Comparison of ENCODE assay signal across 8 cellular contexts in genomic region chr7:67484244-67484751, GRCh38.
A peak's percentile ranks its signal among the peaks of the same experiment; 100 is the strongest.
DNase-seq lines count a peak whose midpoint lies in the region; ATAC-seq, FAIRE-seq and TF ChIP-seq lines count a peak whose summit lies in the region.

No MANE protein-coding gene starts in this region.

- CTCF ChIA-PET in HepG2 (lab: Yijun Ruan, JAX; ENCODE audit: low intra/inter-chr PET ratio, low total read pairs): no interaction called here

- H3K9me3 ChIP-seq in HepG2 (ENCODE audit: low read length): no peaks in the 10 kb centered on the region
- H3K9me3 ChIP-seq in testis: no peaks in the 10 kb centered on the region

- no peak overlapping the region for H3K9ac ChIP-seq in HepG2 (ENCODE audit: insufficient read depth, low read depth, low read length)

- TF ChIP-seq POLR2A in HepG2 (IDR thresholded peaks at IDR 0.05; ENCODE audit: insufficient read depth in 1 of 2, low read depth in 2 of 2, low read length in 2 of 2) (no peak), testis (IDR thresholded peaks at IDR 0.05) (no peak)

- peak; percentile 89 for FAIRE-seq in HepG2 (lab: Jason Lieb, UNC)

- POLR2A ChIA-PET in HepG2 (lab: Yijun Ruan, JAX): no interaction called here

- no peaks in the 10 kb centered on the region for H4K20me1 ChIP-seq in HepG2 (ENCODE audit: insufficient read depth, low read length)

- no peaks in the 10 kb centered on the region for H3K79me2 ChIP-seq in HepG2 (ENCODE audit: insufficient read depth, low read length)

- no peak for TF ChIP-seq RAD21 in HepG2 (CRISPR knock-in tag; IDR thresholded peaks at IDR 0.05)

- H3K27ac ChIP-seq in HepG2 (ENCODE audit: extremely low read length, insufficient read depth, low read length) (no peak overlapping the region), testis (no peak overlapping the region)

- H3K4me1 ChIP-seq in HepG2 (ENCODE audit: insufficient read depth, low read length): no peaks in the 10 kb centered on the region
- H3K4me1 ChIP-seq in testis: peaks cover 4% of the 10 kb centered on the region

- H2AFZ ChIP-seq in HepG2 (ENCODE audit: low read length): no peak overlapping the region

- no peaks in the 10 kb centered on the region for H3K36me3 ChIP-seq in HepG2 (replicated peaks in 1 of 2; ENCODE audit: control insufficient read depth in 1 of 2, insufficient read depth in 2 of 2, low read length in 2 of 2)
- no peaks in the 10 kb centered on the region for H3K36me3 ChIP-seq in testis (ENCODE audit: low read depth, missing control alignments)

- intact Hi-C loops in HepG2 (cut with micrococcal nuclease; ENCODE audit: unreplicated experiment): loop anchor here (2.0 kb wide), 1 partner anchor 105 kb away; no protein-coding TSS in a partner anchor
- intact Hi-C loops in testis (cut with DNase I; ENCODE audit: low total_unique reads): no loop called here

- 2% methylated on average over 13 of the region's 13 CpGs for WGBS in HepG2 (ENCODE audit: low lambda C conversion rate)
- WGBS in testis, 2 donors: 2 to 7% methylated on average over 12 to 13 of the region's 13 CpGs

- ATAC-seq in HepG2: peak; percentile 83

- in situ Hi-C loops in HepG2 (cut with HindIII; ENCODE audit: extremely low pct_ligation_motif_present, low pct_unique_long_range_greater_than_20kb): no loop called here

- peak overlapping the region; percentile 54 for H3K4me2 ChIP-seq in HepG2 (ENCODE audit: low read depth, low read length)

- TF ChIP-seq CTCF in HepG2 (CRISPR knock-in tag; IDR thresholded peaks at IDR 0.05): peak; percentile 71
- peak in 2 of 3 experiments; percentile 45 to 56 for TF ChIP-seq CTCF in testis (IDR thresholded peaks at IDR 0.05)

- peak overlapping the region in 1 of 3 experiments; percentile 12; a peak in 1 of 6 replicates for H3K4me3 ChIP-seq in HepG2 (replicated peaks in 1 of 3; ENCODE audit: insufficient read depth in 1 of 3, low read depth in 2 of 3, low read length in 3 of 3)
- no peak overlapping the region for H3K4me3 ChIP-seq in testis

- no peak for TF ChIP-seq EP300 in HepG2 (IDR thresholded peaks at IDR 0.05; ENCODE audit: low read depth in 2 of 2, low read length in 2 of 2)
- no peak for TF ChIP-seq EP300 in HepG2 (CRISPR knock-in tag; IDR thresholded peaks at IDR 0.05; ENCODE audit: borderline replicate concordance)

- DNase-seq in activated CD8-positive, alpha-beta memory T cell treated with anti-CD3 and anti-CD28 coated beads, Interleukin-2, amount 50 U/mL, for 48 hours: peak; percentile 47
- DNase-seq in activated CD8-positive, alpha-beta memory T cell treated with anti-CD3 and anti-CD28 coated beads for 24 hours: no peak
- DNase-seq in LoVo (ENCODE audit: low spot score) (peak; percentile 69), RPMI7951 (ENCODE audit: low read depth) (peak; percentile 54), dermis blood vessel endothelial cell (peak; percentile 67), HepG2 (ENCODE audit: low spot score) (peak; percentile 63), testis (peak; percentile 83)
- no peak for DNase-seq in activated CD4-positive, CD25-positive, alpha-beta regulatory T cell treated with anti-CD3 and anti-CD28 coated beads, Interleukin-2, amount 50 U/mL, for 72 hours

- H3K27me3 ChIP-seq in HepG2 (ENCODE audit: control insufficient read depth in 1 of 2, insufficient read depth in 2 of 2, low read length in 2 of 2): peaks cover 0 to 6% of the 10 kb centered on the region in 2 experiments; a peak in 1 of 5 replicates
- no peaks in the 10 kb centered on the region for H3K27me3 ChIP-seq in testis

- BruUV-seq in HepG2 (replicated peaks; lab: Mats Ljungman, UMichigan): no TSS peak

TF ChIP-seq in HepG2, 621 proteins besides CTCF, POLR2A, EP300 and RAD21:
- TF ChIP-seq ZNF367 (CRISPR knock-in tag; IDR thresholded peaks at IDR 0.05; ENCODE audit: borderline replicate concordance) (no peak), DPF2 (CRISPR knock-in tag; IDR thresholded peaks at IDR 0.05; ENCODE audit: borderline replicate concordance, low read depth) (no peak), ZNF362 (CRISPR knock-in tag; IDR thresholded peaks at IDR 0.05; ENCODE audit: borderline replicate concordance) (peak; percentile 98), XRCC5 (optimal IDR thresholded peaks at IDR 0.05; ENCODE audit: low read length) (peak; percentile 44), SOX6 (IDR thresholded peaks at IDR 0.05) (no peak), SOX6 (CRISPR knock-in tag; IDR thresholded peaks at IDR 0.05) (no peak), STAG1 (CRISPR knock-in tag; IDR thresholded peaks at IDR 0.05) (peak; percentile 74), SMC3 (IDR thresholded peaks at IDR 0.05; ENCODE audit: low read length) (peak; percentile 75)

Comparison
In these comparisons a context has a peak if more than half of its experiments do, and no peak if none do; other contexts are left out.
1. DNase-seq: peak in activated CD8-positive, alpha-beta memory T cell treated with anti-CD3 and anti-CD28 coated beads, Interleukin-2, amount 50 U/mL, for 48 hours (single experiment), LoVo (single experiment), RPMI7951 (single experiment), dermis blood vessel endothelial cell (single experiment), HepG2 (single experiment) and testis (single experiment); none in activated CD8-positive, alpha-beta memory T cell treated with anti-CD3 and anti-CD28 coated beads for 24 hours (single experiment) and activated CD4-positive, CD25-positive, alpha-beta regulatory T cell treated with anti-CD3 and anti-CD28 coated beads, Interleukin-2, amount 50 U/mL, for 72 hours (single experiment).